22 cellular contexts compared by ENCODE assay signal in the genomic region with DNA sequence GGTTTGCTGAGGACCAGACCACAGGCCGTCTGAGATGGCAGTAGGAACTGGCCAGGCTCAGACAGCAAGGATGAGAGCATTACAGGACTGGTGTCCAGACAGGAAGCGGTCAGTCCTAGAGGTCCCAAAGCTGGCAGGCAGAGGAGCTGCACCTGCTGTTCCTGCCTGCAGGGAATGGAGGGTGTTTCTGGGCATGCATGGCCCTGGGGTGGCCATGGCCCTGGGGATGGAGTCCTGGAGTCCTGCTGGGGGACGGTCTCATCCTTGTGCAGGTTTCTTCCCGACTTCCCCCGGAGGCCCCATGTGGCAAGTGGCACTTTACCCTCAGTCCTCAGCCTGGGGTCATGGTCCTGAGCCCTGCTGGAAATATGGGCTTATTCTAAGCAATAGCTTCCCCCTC.
"Had no signal": no experiment of that assay in that cellular context is flagged by ENCODE, and none has a peak within 500 bp of the region (broad histone marks: within the 10 kb centered on the region; RNA-seq: fewer than 3 reads in every experiment).

No MANE protein-coding gene starts in this region.

- H3K27me3 ChIP-seq: neural progenitor cell, ovary, right atrium auricular region, right lobe of liver, stomach, testis, thyroid gland, transverse colon, upper lobe of right lung had no signal

- H3K4me3 Mint-ChIP-seq: memory B cell; naive thymus-derived CD8-positive, alpha-beta T cell; nephron; neural progenitor cell had no signal

- H3K27ac Mint-ChIP-seq: memory B cell, nephron, neural progenitor cell, progenitor cell of endocrine pancreas had no signal

- ATAC-seq: naive thymus-derived CD8-positive, alpha-beta T cell; upper lobe of right lung had no signal

- H3K36me3 ChIP-seq: left ventricle myocardium inferior, neural progenitor cell, ovary, right atrium auricular region, right lobe of liver, stomach, thyroid gland, transverse colon, upper lobe of right lung had no signal

- H3K27ac ChIP-seq: left ventricle myocardium inferior, neural progenitor cell, ovary, right atrium auricular region, right lobe of liver, stomach, testis, thyroid gland, transverse colon, upper lobe of right lung had no signal

- H3K36me3 Mint-ChIP-seq: memory B cell; naive thymus-derived CD8-positive, alpha-beta T cell; neural progenitor cell had no signal

- H3K9me3 ChIP-seq: left ventricle myocardium inferior, ovary, right atrium auricular region, right lobe of liver, stomach, testis, thyroid gland, transverse colon, upper lobe of right lung had no signal

- H3K4me1 Mint-ChIP-seq: nephron, neural progenitor cell had no signal

- H3K9me3 Mint-ChIP-seq: nephron had no signal

- H3K4me1 ChIP-seq: left ventricle myocardium inferior, neural progenitor cell, right atrium auricular region, right lobe of liver, stomach, testis, thyroid gland, transverse colon, upper lobe of right lung had no signal

- H3K4me3 ChIP-seq: left ventricle myocardium inferior, neural progenitor cell, ovary, right atrium auricular region, right lobe of liver, smooth muscle cell, stomach, testis, thyroid gland, transverse colon, upper lobe of right lung had no signal

- DNase-seq: head of caudate nucleus; islet precursor cell; left ventricle myocardium inferior; naive thymus-derived CD8-positive, alpha-beta T cell; ovary; right lobe of liver; stimulated activated CD4-positive, alpha-beta T cell treated with anti-CD3 and anti-CD28 coated beads, Interleukin-1b, Interleukin-23, amount 100 ng/mL, for 48 hours; stimulated activated CD4-positive, alpha-beta T cell treated with anti-CD3 and anti-CD28 coated beads, Interleukin-2, amount 100 ng/mL, for 48 hours; stimulated activated CD4-positive, alpha-beta T cell treated with anti-CD3 and anti-CD28 coated beads, Interleukin-4, amount 100 ng/mL, for 4 hours; stimulated activated CD8-positive, alpha-beta memory T cell treated with anti-CD3 and anti-CD28 coated beads, Interleukin-4, amount 100 ng/mL, for 48 hours; stimulated activated naive CD4-positive, alpha-beta T cell; stomach; testis; thyroid gland; transverse colon; upper lobe of right lung had no signal
